22 cellular contexts compared by ENCODE assay signal in genomic region chr4:8637456-8637984, GRCh38. TPM values are rescaled to one million over a fixed set of nuclear protein-coding genes. Genes with fewer than 3 reads are reported as not detected.
DNase-seq lines count a peak whose midpoint lies in the region; ATAC-seq and TF ChIP-seq lines count a peak whose summit lies in the region.
"Had no signal": no experiment of that assay in that cellular context is flagged by ENCODE, and none has a peak within 500 bp of the region (broad histone marks: within the 10 kb centered on the region; RNA-seq: fewer than 3 reads in every experiment).

No MANE protein-coding gene starts in this region.

- no peak for TF ChIP-seq CTCF in HCT116 (IDR thresholded peaks at IDR 0.05 in 2 of 3, conservative IDR thresholded peaks at IDR 0.05 in 1 of 3; ENCODE audit: borderline replicate concordance in 1 of 3, insufficient read depth in 1 of 3, low read depth in 2 of 3, low read length in 2 of 3)
- no peak for TF ChIP-seq CTCF in OCI-LY7 (conservative IDR thresholded peaks at IDR 0.05; ENCODE audit: low read length)
- TF ChIP-seq CTCF in type B pancreatic cell (conservative IDR thresholded peaks at IDR 0.05) = no peak

- H3K9me3 ChIP-seq in BLaER1 (no peaks in the 10 kb centered on the region), HCT116 (ENCODE audit: control insufficient read depth in 1 of 2, insufficient read depth in 1 of 2, low read depth in 1 of 2, low read length in 2 of 2) (no peaks in the 10 kb centered on the region), OCI-LY7 (ENCODE audit: low read length) (no peaks in the 10 kb centered on the region)
- H3K9me3 ChIP-seq: HAP-1 had no signal

- CTCF ChIA-PET in HCT116 (lab: Charles Lee) (interaction anchor here (1.0 to 1.8 kb wide), 2 partner anchors 30 to 280 kb away, joined by 3 to 7 read pairs; no protein-coding TSS in a partner anchor), OCI-LY7 (lab: Charles Lee; ENCODE audit: unreplicated experiment) (no interaction called here)

- peak overlapping the region; percentile 18 for H2AFZ ChIP-seq in HCT116 (ENCODE audit: low read depth, low read length, poor library complexity, severe bottlenecking)
- peak overlapping the region; percentile 21; the same call in 1 of the 2 replicates for H2AFZ ChIP-seq in OCI-LY7 (ENCODE audit: low read length)
- H2AFZ ChIP-seq: GM23248 had no signal

- no peaks in the 10 kb centered on the region for H3K27me3 ChIP-seq in BLaER1
- no peaks in the 10 kb centered on the region for H3K27me3 ChIP-seq in HCT116 (ENCODE audit: insufficient read depth, low read length)

- TF ChIP-seq RAD21 in HCT116 (IDR thresholded peaks at IDR 0.05; ENCODE audit: low read depth) = no peak

- RAD21 ChIA-PET in HCT116 (lab: Charles Lee; ENCODE audit: low non-redundant PET in 1 of 2, low total read pairs in 2 of 2, uncharacterized antibody in 2 of 2, unreplicated experiment in 2 of 2) = no interaction called here

- H3K36me3 Mint-ChIP-seq in type B pancreatic cell = no peaks in the 10 kb centered on the region

- ATAC-seq in HCT116 = 0 out of 2 replicates have a peak, but pooled peaks have one; percentile 26
- no peak for ATAC-seq in HG03521 (IDR thresholded peaks at IDR 0.05; ENCODE audit: unreplicated experiment)

- no peak for TF ChIP-seq POLR2A in HCT116 (IDR thresholded peaks at IDR 0.05; ENCODE audit: borderline replicate concordance, extremely low read depth, insufficient read depth, insufficient read length)

- peaks cover 40% of the 10 kb centered on the region for H3K4me1 ChIP-seq in BLaER1
- peaks cover 0 to 4% of the 10 kb centered on the region in 2 experiments; a peak in 1 of 4 replicates for H3K4me1 ChIP-seq in HCT116 (ENCODE audit: control insufficient read depth in 1 of 2, insufficient read depth in 2 of 2, low read length in 2 of 2)
- H3K4me1 ChIP-seq in OCI-LY7 (ENCODE audit: insufficient read depth, low read length, poor library complexity, severe bottlenecking) = no peaks in the 10 kb centered on the region
- H3K4me1 ChIP-seq: HAP-1 had no signal

- peaks cover 26% of the 10 kb centered on the region for H3K27me3 Mint-ChIP-seq in type B pancreatic cell

- intact Hi-C loops in HCT116 (cut with micrococcal nuclease) (no loop called here), OCI-LY7 (cut with micrococcal nuclease; ENCODE audit: unreplicated experiment) (no loop called here), posterior vena cava (cut with DNase I) (no loop called here)

- no peak overlapping the region for H3K4me3 Mint-ChIP-seq in type B pancreatic cell

- BruUV-seq in HCT116 (replicated peaks; lab: Mats Ljungman, UMichigan) (no TSS peak), OCI-LY7 (replicated peaks; lab: Mats Ljungman, UMichigan) (no TSS peak)

- POLR2A ChIA-PET in HCT116 (lab: Charles Lee) (no interaction called here), OCI-LY7 (lab: Charles Lee) (no interaction called here)

- peak overlapping the region; percentile 10; the same call in 1 of the 2 replicates for H3K4me2 ChIP-seq in BLaER1
- 0 out of 2 replicates have a peak overlapping the region, but pooled peaks have one; percentile 8 for H3K4me2 ChIP-seq in HCT116 (ENCODE audit: low read length)
- no peak overlapping the region for H3K4me2 ChIP-seq in OCI-LY7 (ENCODE audit: low read length)

- H4K20me1 ChIP-seq in BLaER1 (no peaks in the 10 kb centered on the region), HCT116 (ENCODE audit: insufficient read depth) (no peaks in the 10 kb centered on the region), OCI-LY7 (ENCODE audit: insufficient read depth, low read length) (no peaks in the 10 kb centered on the region)

- H3K9ac ChIP-seq in BLaER1 (no peak overlapping the region), HCT116 (ENCODE audit: low read length) (no peak overlapping the region)
- H3K9ac ChIP-seq: GM23248 had no signal

- H3K27ac Mint-ChIP-seq in type B pancreatic cell = no peak overlapping the region

- DNase-seq in HCT116 (ENCODE audit: low read depth, low spot score) (no peak), OCI-LY7 (ENCODE audit: low spot score) (no peak), posterior vena cava (ENCODE audit: low spot score) (peak; percentile 29), type B pancreatic cell (ENCODE audit: extremely low spot score, unreplicated experiment) (no peak), DMS153 treated with DMSO at 0.1 percent for 48 hours (lab: John Stamatoyannopoulos, UW; ENCODE audit: unreplicated experiment) (no peak)
- DNase-seq: EL, GF-D8, GM23248, NCI-H1694, NCI-H2081, NCI-H2171, NCI-H345, NCI-H524, NCI-H774, OCI-M1, SW 1271 had no signal

- H3K79me2 ChIP-seq in HCT116 (ENCODE audit: insufficient read depth, low read length) (no peaks in the 10 kb centered on the region), OCI-LY7 (ENCODE audit: insufficient read depth, low read depth, low read length) (no peaks in the 10 kb centered on the region)

- no peaks in the 10 kb centered on the region for H3K4me1 Mint-ChIP-seq in type B pancreatic cell (ENCODE audit: unreplicated experiment)

- H3K9me2 ChIP-seq in HCT116 (ENCODE audit: insufficient read depth) = no peaks in the 10 kb centered on the region
- no peaks in the 10 kb centered on the region for H3K9me2 ChIP-seq in OCI-LY7 (ENCODE audit: insufficient read depth, low read length)

- no peaks in the 10 kb centered on the region for H3K9me3 Mint-ChIP-seq in type B pancreatic cell

- H3K36me3 ChIP-seq in BLaER1 (no peaks in the 10 kb centered on the region), HCT116 (ENCODE audit: control insufficient read depth in 1 of 2, insufficient read depth in 2 of 2, low read length in 2 of 2) (no peaks in the 10 kb centered on the region), OCI-LY7 (ENCODE audit: insufficient read depth, low read length) (no peaks in the 10 kb centered on the region)
- H3K36me3 ChIP-seq: HAP-1 had no signal

- no peak overlapping the region for H3K4me3 ChIP-seq in BLaER1
- no peak overlapping the region for H3K4me3 ChIP-seq in HCT116 (replicated peaks in 1 of 2; ENCODE audit: low read depth in 1 of 2, low read length in 2 of 2)
- H3K4me3 ChIP-seq in OCI-LY7 (ENCODE audit: low read depth, low read length, poor library complexity, severe bottlenecking) = no peak overlapping the region
- H3K4me3 ChIP-seq: GM23248, HAP-1 had no signal

- H3K27ac ChIP-seq in BLaER1 = no peak overlapping the region
- no peak overlapping the region for H3K27ac ChIP-seq in HCT116 (ENCODE audit: low read depth, low read length)
- no peak overlapping the region for H3K27ac ChIP-seq in OCI-LY7 (ENCODE audit: low read depth, low read length, poor library complexity, severe bottlenecking)
- H3K27ac ChIP-seq: C4-2B, GM23248, HL-60 had no signal

TF ChIP-seq in HCT116, 20 proteins besides CTCF, POLR2A, EP300 and RAD21 (continues in another document):
- no peak for TF ChIP-seq MAX (IDR thresholded peaks at IDR 0.05)
- no peak for TF ChIP-seq CEBPB (IDR thresholded peaks at IDR 0.05; ENCODE audit: low read depth)
- TF ChIP-seq EGR1 (IDR thresholded peaks at IDR 0.05; ENCODE audit: low read depth) = no peak
- TF ChIP-seq REST (IDR thresholded peaks at IDR 0.05; ENCODE audit: low read depth) = no peak
- TF ChIP-seq JUND (IDR thresholded peaks at IDR 0.05) = no peak
- no peak for TF ChIP-seq ZFX (IDR thresholded peaks at IDR 0.05)
- no peak for TF ChIP-seq ELF1 (IDR thresholded peaks at IDR 0.05; ENCODE audit: borderline replicate concordance, low read depth)
- TF ChIP-seq SIN3A (IDR thresholded peaks at IDR 0.05; ENCODE audit: low read depth) = no peak

RNA-seq across cellular contexts. Expression of gene CPZ, which starts 45.0 kb away (rescaled TPM):
- total RNA-seq in HCT116 (2021; ENCODE audit: unreplicated experiment) (not detected), OCI-LY7 (2022) (not detected in 2 replicates), posterior vena cava (10 to 100 TPM in 1 of 2 donors, 1 to 10 TPM in 1; 5.3 to 15.6 TPM), type B pancreatic cell (ENCODE audit: low replicate concordance) (4.9 and 12.6 TPM in 2 replicates)
- polyA plus RNA-seq in HCT116 (2012) = 0.14 and 0.19 TPM in 2 replicates
- not detected in 2 replicates for total RNA-seq in OCI-LY7 (2014; rRNA removed; shearing (Covaris generic))
- total RNA-seq: HT-29 had no signal

RNA-seq across cellular contexts. Expression of gene GPR78, which starts 57.3 kb away (rescaled TPM):
- not detected for total RNA-seq in HCT116 (2021; ENCODE audit: unreplicated experiment)
- polyA plus RNA-seq in HCT116 (2012) = 0.04 and 0.05 TPM in 2 replicates
- total RNA-seq in OCI-LY7 (2014; rRNA removed; shearing (Covaris generic)) = not detected in 2 replicates
- not detected in 2 replicates for total RNA-seq in OCI-LY7 (2022)
- total RNA-seq in posterior vena cava = under 1 TPM; 0.09 to 0.10 TPM
- total RNA-seq in type B pancreatic cell (ENCODE audit: low replicate concordance) = 0.97 and 4.9 TPM in 2 replicates
- total RNA-seq: GM23248, HT-29 had no signal
